10 cellular contexts compared by ENCODE assay signal in the genomic region with DNA sequence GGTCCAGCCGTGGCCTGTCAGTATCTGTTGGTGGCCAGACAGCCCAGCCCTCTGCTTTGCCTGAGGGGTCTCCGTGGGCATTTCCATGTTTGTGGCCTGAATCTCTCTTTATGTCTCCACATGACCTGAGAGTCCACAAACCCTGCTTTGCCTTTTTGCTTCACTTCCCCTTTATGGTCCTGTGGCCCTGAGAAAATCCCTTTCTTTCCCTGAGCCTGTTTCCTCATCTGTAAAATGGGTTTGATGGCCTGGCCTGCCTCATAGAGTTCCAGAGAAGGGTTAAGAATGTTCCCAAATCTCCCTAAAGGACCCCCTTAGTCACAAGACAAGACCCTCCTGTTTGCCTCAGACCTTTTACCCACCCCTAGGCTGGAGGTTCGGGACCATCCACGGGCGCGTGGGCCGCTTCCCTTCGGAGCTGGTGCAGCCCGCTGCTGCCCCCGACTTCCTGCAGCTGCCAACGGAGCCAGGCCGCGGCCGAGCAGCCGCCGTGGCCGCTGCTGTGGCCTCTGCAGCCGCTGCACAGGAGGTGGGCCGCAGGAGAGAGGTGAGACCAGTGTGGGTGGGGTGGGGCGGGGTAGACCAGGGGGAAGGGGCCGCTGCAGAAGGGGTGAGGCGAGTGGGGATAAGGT. TPM values are rescaled to one million over a fixed set of nuclear protein-coding genes. Genes with fewer than 3 reads are reported as not detected.
DNase-seq lines count a peak whose midpoint lies in the region; ATAC-seq and TF ChIP-seq lines count a peak whose summit lies in the region.
"Had no signal": no experiment of that assay in that cellular context is flagged by ENCODE, and none has a peak within 500 bp of the region (broad histone marks: within the 10 kb centered on the region; RNA-seq: fewer than 3 reads in every experiment).

No MANE protein-coding gene starts in this region.

- H3K9me3 ChIP-seq in iPS-20b (ENCODE audit: insufficient read depth, low read depth, low read length): no peaks in the 10 kb centered on the region
- H3K9me3 ChIP-seq in tibial nerve: no peaks in the 10 kb centered on the region

- ATAC-seq in HG02610 (IDR thresholded peaks at IDR 0.05; ENCODE audit: unreplicated experiment) (no peak), HG02763 (IDR thresholded peaks at IDR 0.05; ENCODE audit: unreplicated experiment) (no peak)

- no peaks in the 10 kb centered on the region for H3K27me3 Mint-ChIP-seq in activated T-cell treated with anti-CD3 and anti-CD28 coated beads, Interleukin-2, amount 50 U/mL, for 24 hours

- 64% methylated on average over 20 to 22 of the region's 22 CpGs for WGBS in tibial nerve, 2 donors

- H3K27me3 ChIP-seq in iPS-20b (ENCODE audit: insufficient read depth, low read length) (no peaks in the 10 kb centered on the region), tibial nerve (no peaks in the 10 kb centered on the region)

- peak overlapping the region; percentile 7 for H3K27ac Mint-ChIP-seq in activated T-cell treated with anti-CD3 and anti-CD28 coated beads, Interleukin-2, amount 50 U/mL, for 24 hours

- no peak for DNase-seq in activated T-cell treated with anti-CD3 and anti-CD28 coated beads, Interleukin-2, amount 50 U/mL, for 24 hours
- DNase-seq in activated T-cell treated with anti-CD3 and anti-CD28 coated beads for 4 hours: no peak
- DNase-seq in RWPE1 (ENCODE audit: low spot score): no peak
- no peak for DNase-seq in tibial nerve (ENCODE audit: low spot score in 2 of 2)
- no peak for DNase-seq in head of caudate nucleus
- DNase-seq: AML-193 had no signal

- intact Hi-C loops in head of caudate nucleus (cut with DNase I): no loop called here

- H3K4me1 ChIP-seq in iPS-20b (ENCODE audit: insufficient read depth, low read length) (peaks cover 5% of the 10 kb centered on the region; the same call in 1 of the 2 replicates), tibial nerve (peaks cover 0 to 48% (median 20%) of the 10 kb centered on the region in 4 donors)

- CTCF ChIA-PET in RWPE1 (lab: Yijun Ruan, JAX): no interaction called here

- no peak overlapping the region; the same call in 1 of the 2 replicates for H3K9ac ChIP-seq in iPS-20b (ENCODE audit: low read depth, low read length)

- TF ChIP-seq POLR2A in tibial nerve (IDR thresholded peaks at IDR 0.05): no peak

- H3K4me3 Mint-ChIP-seq in activated T-cell treated with anti-CD3 and anti-CD28 coated beads, Interleukin-2, amount 50 U/mL, for 24 hours: no peak overlapping the region

- TF ChIP-seq EP300 in tibial nerve (IDR thresholded peaks at IDR 0.05): no peak

- no peak for TF ChIP-seq CTCF in RWPE1 (conservative IDR thresholded peaks at IDR 0.05; ENCODE audit: low read depth)
- no peak for TF ChIP-seq CTCF in tibial nerve (IDR thresholded peaks at IDR 0.05)

- H3K36me3 Mint-ChIP-seq in activated T-cell treated with anti-CD3 and anti-CD28 coated beads, Interleukin-2, amount 50 U/mL, for 24 hours (ENCODE audit: low read depth): no peaks in the 10 kb centered on the region

- H3K4me3 ChIP-seq in iPS-20b (ENCODE audit: low read length) (peak overlapping the region; percentile 64; the same call in 1 of the 2 replicates), tibial nerve (peak overlapping the region in 1 of 4 donors; percentile 61)

- H3K4me1 Mint-ChIP-seq in activated T-cell treated with anti-CD3 and anti-CD28 coated beads, Interleukin-2, amount 50 U/mL, for 24 hours (ENCODE audit: low read depth): peaks cover 21% of the 10 kb centered on the region

- H3K9me3 Mint-ChIP-seq in activated T-cell treated with anti-CD3 and anti-CD28 coated beads, Interleukin-2, amount 50 U/mL, for 24 hours: no peaks in the 10 kb centered on the region

- H3K27ac ChIP-seq in RWPE1 (peak overlapping the region; percentile 67), iPS-20b (ENCODE audit: low read length) (no peak overlapping the region), tibial nerve (peak overlapping the region; percentile 59 to 90 (median 80))
- H3K27ac ChIP-seq: HL-60 had no signal

- no peaks in the 10 kb centered on the region for H3K36me3 ChIP-seq in iPS-20b (ENCODE audit: insufficient read depth, low read depth, low read length)
- H3K36me3 ChIP-seq in tibial nerve: no peaks in the 10 kb centered on the region

- POLR2A ChIA-PET in RWPE1 (lab: Yijun Ruan, JAX; ENCODE audit: low non-redundant PET): no interaction called here

RNA-seq across cellular contexts. Expression of gene ALKBH5, which starts 26.2 kb away (rescaled TPM):
- total RNA-seq in tibial nerve: 100 to 1,000 TPM in 1 of 4 donors, 10 to 100 TPM in 3; 73.9 to 110 (median 93.6) TPM

RNA-seq across cellular contexts. Expression of gene MYO15A, which starts 48.9 kb away (rescaled TPM):
- total RNA-seq in tibial nerve: 1 to 10 TPM; 2.3 to 7.5 (median 2.9) TPM
